In the genomic region with DNA sequence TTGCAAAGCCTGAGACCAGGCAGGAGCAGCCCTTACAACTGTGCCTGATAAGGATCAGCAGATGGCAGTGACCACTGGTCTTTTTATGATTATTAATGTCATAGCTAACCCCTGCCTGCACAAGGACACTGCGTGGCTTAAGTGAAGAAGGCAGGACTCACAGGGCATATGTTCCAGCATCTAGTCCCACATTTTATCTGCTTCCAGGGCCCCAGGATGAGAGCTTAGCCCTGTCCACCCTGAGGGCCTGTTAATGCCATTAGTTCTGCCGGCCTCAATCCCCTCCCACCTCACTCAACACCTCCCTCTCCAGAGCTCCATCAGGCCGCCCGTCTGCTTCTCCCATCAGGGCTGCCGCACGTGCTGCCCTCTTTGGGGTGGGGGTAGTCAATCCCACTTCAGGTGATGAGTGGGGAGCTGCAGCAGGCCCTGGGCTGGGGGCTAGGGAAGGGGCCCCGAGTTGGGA, we compare ENCODE assay signal across 1 cellular context.
TF ChIP-seq lines count a peak whose summit lies in the region.

No MANE protein-coding gene starts in this region.

TF ChIP-seq in H1, 55 proteins besides CTCF, POLR2A, EP300 and RAD21:
- no peak for TF ChIP-seq CREB1 (IDR thresholded peaks at IDR 0.05)
- TF ChIP-seq PHF8 (conservative IDR thresholded peaks at IDR 0.05; ENCODE audit: low read depth, low read length): no peak
